Comparison of ENCODE assay signal across 8 cellular contexts in genomic region chr7:23247602-23248335, GRCh38. TPM values are rescaled to one million over a fixed set of nuclear protein-coding genes. Genes with fewer than 3 reads are reported as not detected.
A peak's percentile ranks its signal among the peaks of the same experiment; 100 is the strongest.
DNase-seq lines count a peak whose midpoint lies in the region; ATAC-seq lines count a peak whose summit lies in the region.

No MANE protein-coding gene starts in this region.

- peak overlapping the region; percentile 12 for H3K4me3 Mint-ChIP-seq in activated naive CD8-positive, alpha-beta T cell treated with anti-CD3 and anti-CD28 coated beads, Interleukin-2, amount 10 ng/mL, durations not matched to agents 7 days and 5 days

- no peaks in the 10 kb centered on the region for H3K36me3 Mint-ChIP-seq in activated naive CD8-positive, alpha-beta T cell treated with anti-CD3 and anti-CD28 coated beads, Interleukin-2, amount 10 ng/mL, durations not matched to agents 7 days and 5 days

- no peak for DNase-seq in activated naive CD8-positive, alpha-beta T cell treated with anti-CD3 and anti-CD28 coated beads, Interleukin-2, amount 10 ng/mL, durations not matched to agents 7 days and 5 days
- no peak for DNase-seq in NCI-H1105 (lab: John Stamatoyannopoulos, UW)
- DNase-seq in NCI-H1694 treated with DMSO at 0.1 percent for 48 hours (lab: John Stamatoyannopoulos, UW), result no peak

- H3K27ac Mint-ChIP-seq in activated naive CD8-positive, alpha-beta T cell treated with anti-CD3 and anti-CD28 coated beads, Interleukin-2, amount 10 ng/mL, durations not matched to agents 7 days and 5 days, result no peak overlapping the region

- peaks cover 3% of the 10 kb centered on the region for H3K9me3 Mint-ChIP-seq in activated naive CD8-positive, alpha-beta T cell treated with anti-CD3 and anti-CD28 coated beads, Interleukin-2, amount 10 ng/mL, durations not matched to agents 7 days and 5 days

- H3K4me3 ChIP-seq in iPS-15b (ENCODE audit: low read depth, low read length), result peak overlapping the region; percentile 53
- peak overlapping the region; percentile 68 for H3K4me3 ChIP-seq in skeletal muscle satellite cell (ENCODE audit: low read length)

- H3K4me2 ChIP-seq in skeletal muscle satellite cell (ENCODE audit: low read length), result peak overlapping the region; percentile 78

- H3K4me1 ChIP-seq in iPS-15b (ENCODE audit: control insufficient read depth, insufficient read depth, low read length) (peaks cover 12% of the 10 kb centered on the region), skeletal muscle satellite cell (ENCODE audit: control insufficient read depth, insufficient read depth, low read length) (peaks cover 32% of the 10 kb centered on the region)

- peak overlapping the region; percentile 70 for H3K9ac ChIP-seq in iPS-15b (ENCODE audit: low read depth, low read length)
- peak overlapping the region; percentile 81 for H3K9ac ChIP-seq in skeletal muscle satellite cell (ENCODE audit: low read depth, low read length)

- H3K4me1 Mint-ChIP-seq in activated naive CD8-positive, alpha-beta T cell treated with anti-CD3 and anti-CD28 coated beads, Interleukin-2, amount 10 ng/mL, durations not matched to agents 7 days and 5 days, result peaks cover 2% of the 10 kb centered on the region

- H3K9me3 ChIP-seq in iPS-15b (ENCODE audit: control insufficient read depth, insufficient read depth, low read length) (no peaks in the 10 kb centered on the region), skeletal muscle satellite cell (replicated peaks; ENCODE audit: low read length) (no peaks in the 10 kb centered on the region)

- POLR2A ChIA-PET in activated naive CD8-positive, alpha-beta T cell treated with anti-CD3 and anti-CD28 coated beads, Interleukin-2, amount 10 ng/mL, durations not matched to agents 7 days and 5 days (lab: Charles Lee), result no interaction called here

- ATAC-seq in GM19351 (IDR thresholded peaks at IDR 0.05; ENCODE audit: unreplicated experiment) (peak; percentile 63), HG02610 (IDR thresholded peaks at IDR 0.05; ENCODE audit: unreplicated experiment) (no peak), GM21528 (IDR thresholded peaks at IDR 0.05; ENCODE audit: low FRiP score, unreplicated experiment) (no peak)
- ATAC-seq in activated naive CD8-positive, alpha-beta T cell treated with anti-CD3 and anti-CD28 coated beads, Interleukin-2, amount 10 ng/mL, durations not matched to agents 7 days and 5 days (ENCODE audit: low read depth), result no peak

- peaks cover 82% of the 10 kb centered on the region for H3K27me3 Mint-ChIP-seq in activated naive CD8-positive, alpha-beta T cell treated with anti-CD3 and anti-CD28 coated beads, Interleukin-2, amount 10 ng/mL, durations not matched to agents 7 days and 5 days

- H3K36me3 ChIP-seq in iPS-15b (ENCODE audit: control insufficient read depth, insufficient read depth, low read length) (no peaks in the 10 kb centered on the region), skeletal muscle satellite cell (ENCODE audit: insufficient read depth, low read length) (peaks cover 4% of the 10 kb centered on the region)

- H3K27me3 ChIP-seq in iPS-15b (ENCODE audit: control insufficient read depth, insufficient read depth, low read length) (peaks cover 25% of the 10 kb centered on the region), skeletal muscle satellite cell (ENCODE audit: control insufficient read depth, insufficient read depth, low read length) (no peaks in the 10 kb centered on the region)

RNA-seq across cellular contexts. Expression of gene GPNMB, which starts 1.2 kb away (rescaled TPM):
- total RNA-seq in activated naive CD8-positive, alpha-beta T cell treated with anti-CD3 and anti-CD28 coated beads, Interleukin-2, amount 10 ng/mL, durations not matched to agents 7 days and 5 days, result 10 to 100 TPM; 19.5 to 25.3 TPM
- total RNA-seq in skeletal muscle satellite cell (2012; rRNA removed), result 78.3 and 121 TPM in 2 replicates

RNA-seq across cellular contexts. Expression of gene MALSU1, which starts 51.4 kb away (rescaled TPM):
- total RNA-seq in activated naive CD8-positive, alpha-beta T cell treated with anti-CD3 and anti-CD28 coated beads, Interleukin-2, amount 10 ng/mL, durations not matched to agents 7 days and 5 days, result 10 to 100 TPM; 46.3 to 52.8 TPM
- total RNA-seq in skeletal muscle satellite cell (2012; rRNA removed), result 66.8 and 68.4 TPM in 2 replicates
